18 cellular contexts compared by ENCODE assay signal in the genomic region with DNA sequence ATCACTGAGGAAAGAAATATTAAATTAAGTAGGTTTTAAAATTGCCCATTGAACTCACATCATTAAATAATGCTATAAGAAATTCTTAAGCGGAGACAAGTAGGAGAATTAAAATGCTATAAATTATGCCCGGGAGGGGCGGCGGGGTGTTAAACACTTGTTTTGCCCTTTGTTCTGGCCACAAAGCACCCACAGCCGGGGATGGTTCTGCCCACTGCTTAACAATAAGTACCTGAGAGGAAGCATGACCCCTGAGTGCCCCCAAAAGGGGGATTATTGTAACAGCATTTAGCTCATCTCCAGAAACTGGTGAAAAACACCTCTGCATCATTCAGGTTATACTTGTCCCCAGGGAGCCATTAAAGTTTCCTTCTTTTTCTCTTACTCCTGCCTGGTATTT.
DNase-seq lines count a peak whose midpoint lies in the region; ATAC-seq and TF ChIP-seq lines count a peak whose summit lies in the region.
"Had no signal": no experiment of that assay in that cellular context is flagged by ENCODE, and none has a peak within 500 bp of the region (broad histone marks: within the 10 kb centered on the region; RNA-seq: fewer than 3 reads in every experiment).

No MANE protein-coding gene starts in this region.

- H3K27ac Mint-ChIP-seq in GM23338 = no peak overlapping the region
- no peak overlapping the region for H3K27ac Mint-ChIP-seq in natural killer cell treated with Interleukin-12 subunit alpha and Interleukin-12 subunit beta and Interleukin-15 and Interleukin-18, amount 100 ng/mL, for 72 hours

- H4K20me1 ChIP-seq in GM23338 (replicated peaks; ENCODE audit: insufficient read depth) = no peaks in the 10 kb centered on the region

- H3F3A ChIP-seq in GM23338 (replicated peaks; ENCODE audit: low read depth) = no peaks in the 10 kb centered on the region

- H3K9me2 ChIP-seq in GM23338 (ENCODE audit: insufficient read depth) = no peaks in the 10 kb centered on the region

- DNase-seq in GM23338 (ENCODE audit: low spot score) (peak; percentile 81), NCI-H748 treated with DMSO at 0.1 percent for 48 hours (lab: John Stamatoyannopoulos, UW) (peak; percentile 42), iPS DF 19.7 (ENCODE audit: low read depth, low spot score) (peak; percentile 56), D341Med (ENCODE audit: low spot score) (no peak), dedifferentiated amniotic fluid mesenchymal stem cell (ENCODE audit: extremely low spot score) (no peak), DMS79 (lab: John Stamatoyannopoulos, UW) (no peak)
- no peak for DNase-seq in natural killer cell treated with Interleukin-12 subunit alpha and Interleukin-12 subunit beta and Interleukin-15 and Interleukin-18, amount 100 ng/mL, for 72 hours (ENCODE audit: low spot score)
- DNase-seq: activated CD4-positive, alpha-beta T cell treated with anti-CD3 and anti-CD28 coated beads, Interleukin-2, amount 50 U/mL, for 48 hours; anterior cingulate cortex; colonic mucosa; DMS153; erythroblast; glutamatergic neuron; left cardiac atrium; NCI-H510A; SHP77 treated with DMSO at 0.1 percent for 48 hours had no signal

- no peak overlapping the region for H3K4me3 Mint-ChIP-seq in GM23338
- no peak overlapping the region for H3K4me3 Mint-ChIP-seq in natural killer cell treated with Interleukin-12 subunit alpha and Interleukin-12 subunit beta and Interleukin-15 and Interleukin-18, amount 100 ng/mL, for 72 hours

- peaks cover 11% of the 10 kb centered on the region; the same call in 2 of the 3 replicates for H3K4me1 Mint-ChIP-seq in GM23338
- H3K4me1 Mint-ChIP-seq in natural killer cell treated with Interleukin-12 subunit alpha and Interleukin-12 subunit beta and Interleukin-15 and Interleukin-18, amount 100 ng/mL, for 72 hours (ENCODE audit: low read depth in 2 of 2) = no peaks in the 10 kb centered on the region

- H3K27me3 ChIP-seq in GM23338 (ENCODE audit: insufficient read depth) = no peaks in the 10 kb centered on the region
- H3K27me3 ChIP-seq: colonic mucosa had no signal

- no peak overlapping the region for H2AFZ ChIP-seq in GM23338

- H3K4me3 ChIP-seq in GM23338 = no peak overlapping the region
- H3K4me3 ChIP-seq: colonic mucosa, prostate gland had no signal

- ATAC-seq in GM23338 = peak; percentile 97
- ATAC-seq in natural killer cell treated with Interleukin-12 subunit alpha and Interleukin-12 subunit beta and Interleukin-15 and Interleukin-18, amount 100 ng/mL, for 72 hours = no peak
- ATAC-seq: left cardiac atrium had no signal

- TF ChIP-seq CTCF in C4-2B (conservative IDR thresholded peaks at IDR 0.05) = peak; percentile 15; the same call in 1 of the 2 replicates
- TF ChIP-seq CTCF in GM23338 (conservative IDR thresholded peaks at IDR 0.05; ENCODE audit: low read depth in 2 of 2) = peak; percentile 56 to 70

- H3K36me3 Mint-ChIP-seq in GM23338 (ENCODE audit: low read depth) = no peaks in the 10 kb centered on the region
- H3K36me3 Mint-ChIP-seq in natural killer cell treated with Interleukin-12 subunit alpha and Interleukin-12 subunit beta and Interleukin-15 and Interleukin-18, amount 100 ng/mL, for 72 hours = no peaks in the 10 kb centered on the region

- H3K9me3 Mint-ChIP-seq in GM23338 = no peaks in the 10 kb centered on the region
- H3K9me3 Mint-ChIP-seq in natural killer cell treated with Interleukin-12 subunit alpha and Interleukin-12 subunit beta and Interleukin-15 and Interleukin-18, amount 100 ng/mL, for 72 hours = peaks cover 6% of the 10 kb centered on the region

- no peaks in the 10 kb centered on the region for H3K27me3 Mint-ChIP-seq in GM23338 (ENCODE audit: insufficient read depth, low read depth, poor library complexity)
- peaks cover 0 to 9% of the 10 kb centered on the region in 2 donors for H3K27me3 Mint-ChIP-seq in natural killer cell treated with Interleukin-12 subunit alpha and Interleukin-12 subunit beta and Interleukin-15 and Interleukin-18, amount 100 ng/mL, for 72 hours

- H3K36me3 ChIP-seq in GM23338 (ENCODE audit: insufficient read depth) = no peaks in the 10 kb centered on the region
- H3K36me3 ChIP-seq: colonic mucosa, prostate gland had no signal

- no peak overlapping the region for H3K27ac ChIP-seq in C4-2B
- no peak overlapping the region for H3K27ac ChIP-seq in GM23338 (ENCODE audit: low read depth)
- H3K27ac ChIP-seq: colonic mucosa, prostate gland had no signal

- H3K4me2 ChIP-seq in GM23338 = no peak overlapping the region

- no peaks in the 10 kb centered on the region for H3K79me2 ChIP-seq in GM23338 (replicated peaks; ENCODE audit: insufficient read depth)

- peaks cover 6% of the 10 kb centered on the region; the same call in 1 of the 2 replicates for H3K4me1 ChIP-seq in GM23338 (ENCODE audit: insufficient read depth)
- H3K4me1 ChIP-seq: colonic mucosa, prostate gland had no signal

TF ChIP-seq in GM23338, 12 proteins besides CTCF, POLR2A, EP300 and RAD21 (continues in another document):
- TF ChIP-seq EZH2phosphoT487 (IDR thresholded peaks at IDR 0.05; ENCODE audit: unreplicated experiment) = no peak
- TF ChIP-seq, protein P1, sequence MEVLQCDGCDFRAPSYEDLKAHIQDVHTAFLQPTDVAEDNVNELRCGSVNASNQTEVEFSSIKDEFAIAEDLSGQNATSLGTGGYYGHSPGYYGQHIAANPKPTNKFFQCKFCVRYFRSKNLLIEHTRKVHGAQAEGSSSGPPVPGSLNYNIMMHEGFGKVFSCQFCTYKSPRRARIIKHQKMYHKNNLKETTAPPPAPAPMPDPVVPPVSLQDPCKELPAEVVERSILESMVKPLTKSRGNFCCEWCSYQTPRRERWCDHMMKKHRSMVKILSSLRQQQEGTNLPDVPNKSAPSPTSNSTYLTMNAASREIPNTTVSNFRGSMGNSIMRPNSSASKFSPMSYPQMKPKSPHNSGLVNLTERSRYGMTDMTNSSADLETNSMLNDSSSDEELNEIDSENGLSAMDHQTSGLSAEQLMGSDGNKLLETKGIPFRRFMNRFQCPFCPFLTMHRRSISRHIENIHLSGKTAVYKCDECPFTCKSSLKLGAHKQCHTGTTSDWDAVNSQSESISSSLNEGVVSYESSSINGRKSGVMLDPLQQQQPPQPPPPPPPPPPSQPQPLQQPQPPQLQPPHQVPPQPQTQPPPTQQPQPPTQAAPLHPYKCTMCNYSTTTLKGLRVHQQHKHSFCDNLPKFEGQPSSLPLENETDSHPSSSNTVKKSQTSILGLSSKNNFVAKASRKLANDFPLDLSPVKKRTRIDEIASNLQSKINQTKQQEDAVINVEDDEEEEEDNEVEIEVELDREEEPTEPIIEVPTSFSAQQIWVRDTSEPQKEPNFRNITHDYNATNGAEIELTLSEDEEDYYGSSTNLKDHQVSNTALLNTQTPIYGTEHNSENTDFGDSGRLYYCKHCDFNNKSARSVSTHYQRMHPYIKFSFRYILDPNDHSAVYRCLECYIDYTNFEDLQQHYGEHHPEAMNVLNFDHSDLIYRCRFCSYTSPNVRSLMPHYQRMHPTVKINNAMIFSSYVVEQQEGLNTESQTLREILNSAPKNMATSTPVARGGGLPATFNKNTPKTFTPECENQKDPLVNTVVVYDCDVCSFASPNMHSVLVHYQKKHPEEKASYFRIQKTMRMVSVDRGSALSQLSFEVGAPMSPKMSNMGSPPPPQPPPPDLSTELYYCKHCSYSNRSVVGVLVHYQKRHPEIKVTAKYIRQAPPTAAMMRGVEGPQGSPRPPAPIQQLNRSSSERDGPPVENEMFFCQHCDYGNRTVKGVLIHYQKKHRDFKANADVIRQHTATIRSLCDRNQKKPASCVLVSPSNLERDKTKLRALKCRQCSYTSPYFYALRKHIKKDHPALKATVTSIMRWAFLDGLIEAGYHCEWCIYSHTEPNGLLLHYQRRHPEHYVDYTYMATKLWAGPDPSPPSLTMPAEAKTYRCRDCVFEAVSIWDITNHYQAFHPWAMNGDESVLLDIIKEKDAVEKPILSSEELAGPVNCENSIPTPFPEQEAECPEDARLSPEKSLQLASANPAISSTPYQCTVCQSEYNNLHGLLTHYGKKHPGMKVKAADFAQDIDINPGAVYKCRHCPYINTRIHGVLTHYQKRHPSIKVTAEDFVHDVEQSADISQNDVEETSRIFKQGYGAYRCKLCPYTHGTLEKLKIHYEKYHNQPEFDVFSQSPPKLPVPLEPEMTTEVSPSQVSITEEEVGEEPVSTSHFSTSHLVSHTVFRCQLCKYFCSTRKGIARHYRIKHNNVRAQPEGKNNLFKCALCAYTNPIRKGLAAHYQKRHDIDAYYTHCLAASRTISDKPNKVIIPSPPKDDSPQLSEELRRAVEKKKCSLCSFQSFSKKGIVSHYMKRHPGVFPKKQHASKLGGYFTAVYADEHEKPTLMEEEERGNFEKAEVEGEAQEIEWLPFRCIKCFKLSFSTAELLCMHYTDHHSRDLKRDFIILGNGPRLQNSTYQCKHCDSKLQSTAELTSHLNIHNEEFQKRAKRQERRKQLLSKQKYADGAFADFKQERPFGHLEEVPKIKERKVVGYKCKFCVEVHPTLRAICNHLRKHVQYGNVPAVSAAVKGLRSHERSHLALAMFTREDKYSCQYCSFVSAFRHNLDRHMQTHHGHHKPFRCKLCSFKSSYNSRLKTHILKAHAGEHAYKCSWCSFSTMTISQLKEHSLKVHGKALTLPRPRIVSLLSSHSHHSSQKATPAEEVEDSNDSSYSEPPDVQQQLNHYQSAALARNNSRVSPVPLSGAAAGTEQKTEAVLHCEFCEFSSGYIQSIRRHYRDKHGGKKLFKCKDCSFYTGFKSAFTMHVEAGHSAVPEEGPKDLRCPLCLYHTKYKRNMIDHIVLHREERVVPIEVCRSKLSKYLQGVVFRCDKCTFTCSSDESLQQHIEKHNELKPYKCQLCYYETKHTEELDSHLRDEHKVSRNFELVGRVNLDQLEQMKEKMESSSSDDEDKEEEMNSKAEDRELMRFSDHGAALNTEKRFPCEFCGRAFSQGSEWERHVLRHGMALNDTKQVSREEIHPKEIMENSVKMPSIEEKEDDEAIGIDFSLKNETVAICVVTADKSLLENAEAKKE (CRISPR knock-in tag; IDR thresholded peaks at IDR 0.05) = no peak
- no peak for TF ChIP-seq POLR2AphosphoS5 (IDR thresholded peaks at IDR 0.05; ENCODE audit: low read depth)
- TF ChIP-seq JUNB (IDR thresholded peaks at IDR 0.05; ENCODE audit: unreplicated experiment) = no peak
- TF ChIP-seq EZH2 (IDR thresholded peaks at IDR 0.05; ENCODE audit: low read depth, unreplicated experiment) = no peak

Comparison
In these comparisons a context has a peak if more than half of its experiments do, and no peak if none do; other contexts are left out.
1. DNase-seq: peak in GM23338 (single experiment), NCI-H748 treated with DMSO at 0.1 percent for 48 hours (single experiment) and iPS DF 19.7 (single experiment); none in D341Med (single experiment), natural killer cell treated with Interleukin-12 subunit alpha and Interleukin-12 subunit beta and Interleukin-15 and Interleukin-18, amount 100 ng/mL, for 72 hours (single experiment), dedifferentiated amniotic fluid mesenchymal stem cell (single experiment) and DMS79 (single experiment).